In the genomic region with DNA sequence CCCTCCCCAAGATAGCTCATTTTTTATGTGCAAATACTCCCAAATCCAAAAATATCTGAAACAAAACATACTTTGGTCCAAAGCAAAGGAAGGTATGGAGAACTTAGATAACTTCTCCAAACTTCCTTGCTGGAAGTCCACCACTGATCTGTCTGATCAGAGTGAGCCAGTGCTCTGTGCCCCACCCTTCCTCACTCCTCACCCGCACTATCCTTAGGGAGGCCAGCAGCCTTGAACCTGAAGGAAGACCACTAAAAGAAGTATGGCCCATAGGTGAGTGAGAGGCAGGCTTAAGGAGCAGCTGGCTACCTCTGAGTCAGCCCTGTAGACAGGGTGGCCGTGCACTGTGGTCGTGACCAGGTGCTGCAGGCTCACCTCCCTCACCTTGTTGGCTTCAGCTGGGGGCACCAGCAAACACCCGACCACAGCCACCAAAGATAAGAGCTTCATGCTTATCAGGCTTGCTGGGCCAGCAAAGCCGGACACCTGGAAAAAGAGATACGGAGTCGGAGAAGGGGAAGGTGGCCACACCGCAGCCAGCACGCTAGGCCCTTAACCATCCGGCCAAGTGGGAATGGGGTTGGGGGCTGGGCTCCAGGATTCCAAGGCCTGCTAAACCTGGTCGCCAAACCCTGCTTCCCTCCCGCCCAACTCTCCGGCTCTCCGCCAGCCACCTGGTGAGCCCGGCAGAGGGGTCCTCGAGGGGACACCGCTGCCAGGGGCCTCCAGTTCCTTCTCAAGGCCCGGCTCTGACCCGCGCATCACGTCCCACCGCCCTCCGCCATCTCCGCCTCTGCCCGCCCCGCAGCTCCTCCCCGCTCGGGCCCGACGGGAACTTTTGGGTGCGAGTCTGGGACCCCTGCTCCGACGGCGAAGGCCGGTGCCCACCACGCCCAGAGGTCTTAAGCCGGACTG, we compare ENCODE assay signal across 8 cellular contexts. TPM values are rescaled to one million over a fixed set of nuclear protein-coding genes. Genes with fewer than 3 reads are reported as not detected.
DNase-seq lines count a peak whose midpoint lies in the region; ATAC-seq lines count a peak whose summit lies in the region.

No MANE protein-coding gene starts in this region.

- H3K36me3 ChIP-seq in CD8-positive, alpha-beta memory T cell (ENCODE audit: insufficient read depth, low read length): peaks cover 4% of the 10 kb centered on the region
- peaks cover 46% of the 10 kb centered on the region for H3K36me3 ChIP-seq in NT2/D1 (ENCODE audit: insufficient read depth, insufficient read length, low read length)

- H3K4me1 Mint-ChIP-seq in CD8-positive, alpha-beta memory T cell: peaks cover 17 to 27% (median 27%) of the 10 kb centered on the region in 3 donors
- H3K4me1 Mint-ChIP-seq in central memory CD8-positive, alpha-beta T cell: peaks cover 14% of the 10 kb centered on the region

- H3K4me3 Mint-ChIP-seq in CD8-positive, alpha-beta memory T cell: peak overlapping the region; percentile 86 to 95 (median 91)
- H3K4me3 Mint-ChIP-seq in central memory CD8-positive, alpha-beta T cell: peak overlapping the region; percentile 84

- H3K4me1 ChIP-seq in CD8-positive, alpha-beta memory T cell (ENCODE audit: insufficient read depth, low read length): peaks cover 22% of the 10 kb centered on the region
- H3K4me1 ChIP-seq in NT2/D1 (ENCODE audit: insufficient read depth, insufficient read length): peaks cover 6% of the 10 kb centered on the region

- peak overlapping the region; percentile 78 for H3K27ac ChIP-seq in CD8-positive, alpha-beta memory T cell (ENCODE audit: low read depth, low read length)

- no peaks in the 10 kb centered on the region for H3K9me3 Mint-ChIP-seq in CD8-positive, alpha-beta memory T cell
- H3K9me3 Mint-ChIP-seq in central memory CD8-positive, alpha-beta T cell: no peaks in the 10 kb centered on the region

- H3K9ac ChIP-seq in NT2/D1 (ENCODE audit: insufficient read length, low read depth): peak overlapping the region; percentile 92

- H3K27me3 Mint-ChIP-seq in CD8-positive, alpha-beta memory T cell: peaks cover 4 to 23% of the 10 kb centered on the region in 2 donors
- H3K27me3 Mint-ChIP-seq in central memory CD8-positive, alpha-beta T cell: peaks cover 29% of the 10 kb centered on the region

- peak overlapping the region; percentile 88 for H3K4me3 ChIP-seq in CD8-positive, alpha-beta memory T cell (ENCODE audit: low read length)
- peak overlapping the region; percentile 88 for H3K4me3 ChIP-seq in NT2/D1 (ENCODE audit: insufficient read length, low read depth)

- H3K9me3 ChIP-seq in CD8-positive, alpha-beta memory T cell (ENCODE audit: low read length): no peaks in the 10 kb centered on the region
- H3K9me3 ChIP-seq in NT2/D1 (ENCODE audit: insufficient read depth, low read length): no peaks in the 10 kb centered on the region

- CTCF ChIA-PET in CD8-positive, alpha-beta memory T cell (lab: Charles Lee): interaction anchor here (0.8 to 1.5 kb wide), 4 partner anchors 15 to 182 kb away, joined by 3 to 7 read pairs (median 4); no protein-coding TSS in a partner anchor

- in situ Hi-C loops in ACHN (cut with HindIII; ENCODE audit: low pct_ligation_motif_present, low pct_unique_long_range_greater_than_20kb, low sequenced_read_pairs): no loop called here

- H3K36me3 Mint-ChIP-seq in CD8-positive, alpha-beta memory T cell: peaks cover 0 to 31% (median 4%) of the 10 kb centered on the region in 3 donors
- peaks cover 4% of the 10 kb centered on the region for H3K36me3 Mint-ChIP-seq in central memory CD8-positive, alpha-beta T cell (ENCODE audit: insufficient read depth)

- DNase-seq in CD8-positive, alpha-beta memory T cell: peak in 1 of 5 donors; percentile 3
- peak; percentile 38 for DNase-seq in NT2/D1 (ENCODE audit: low read depth, low spot score)
- DNase-seq in central memory CD8-positive, alpha-beta T cell (ENCODE audit: low spot score in 2 of 2): no peak
- DNase-seq in midbrain (lab: John Stamatoyannopoulos, UW): peak; percentile 78
- DNase-seq in NCI-H446 (lab: John Stamatoyannopoulos, UW): no peak
- no peak for DNase-seq in ACHN

- H3K27me3 ChIP-seq in CD8-positive, alpha-beta memory T cell (ENCODE audit: insufficient read depth, low read length, poor library complexity, severe bottlenecking): no peaks in the 10 kb centered on the region
- no peaks in the 10 kb centered on the region for H3K27me3 ChIP-seq in NT2/D1 (ENCODE audit: insufficient read depth, insufficient read length)

- H3K27ac Mint-ChIP-seq in CD8-positive, alpha-beta memory T cell: peak overlapping the region in 7 of 8 donors; percentile 84 to 93 (median 90)
- peak overlapping the region; percentile 84 for H3K27ac Mint-ChIP-seq in central memory CD8-positive, alpha-beta T cell (ENCODE audit: low read depth)

- POLR2A ChIA-PET in CD8-positive, alpha-beta memory T cell (lab: Charles Lee): interaction anchor here (0.8 to 2.6 kb wide), 3 partner anchors 34 to 130 kb away, joined by 3 to 9 read pairs (median 4); a partner anchor contains a TSS

- ATAC-seq in GM18907 (IDR thresholded peaks at IDR 0.05; ENCODE audit: unreplicated experiment) (peak; percentile 75), HG03045 (IDR thresholded peaks at IDR 0.05; ENCODE audit: unreplicated experiment) (peak; percentile 79)
- peak; percentile 70 for ATAC-seq in central memory CD8-positive, alpha-beta T cell (replicated peaks; ENCODE audit: extremely low read depth, poor library complexity, severe bottlenecking)

RNA-seq across cellular contexts. Expression of a gene that starts 0.5 kb away (rescaled TPM):
- 10 to 100 TPM; 16.3 to 17.1 TPM for total RNA-seq in CD8-positive, alpha-beta memory T cell
- polyA plus RNA-seq in CD8-positive, alpha-beta memory T cell: 32.8 TPM

RNA-seq across cellular contexts. Expression of a gene that starts 26.7 kb away (rescaled TPM):
- under 1 TPM in 1 of 2 experiments, not detected in 1; 0.22 TPM for total RNA-seq in CD8-positive, alpha-beta memory T cell
- not detected for polyA plus RNA-seq in CD8-positive, alpha-beta memory T cell

RNA-seq across cellular contexts. Expression of a gene that starts 36.9 kb away (rescaled TPM):
- total RNA-seq in CD8-positive, alpha-beta memory T cell: not detected
- not detected for polyA plus RNA-seq in CD8-positive, alpha-beta memory T cell

RNA-seq across cellular contexts. Expression of a gene that starts 41.5 kb away (rescaled TPM):
- not detected for total RNA-seq in CD8-positive, alpha-beta memory T cell
- polyA plus RNA-seq in CD8-positive, alpha-beta memory T cell: not detected

Comparison
In these comparisons a context has a peak if more than half of its experiments do, and no peak if none do; other contexts are left out.
1. DNase-seq: peak in NT2/D1 (single experiment) and midbrain (single experiment); none in central memory CD8-positive, alpha-beta T cell (0 of 2), NCI-H446 (0 of 2) and ACHN (single experiment).
2. Peak in every context shown above with its lines, with median percentiles within 50 percentile points of each other: ATAC-seq.